Comparison of ENCODE assay signal across 21 cellular contexts in the genomic region with DNA sequence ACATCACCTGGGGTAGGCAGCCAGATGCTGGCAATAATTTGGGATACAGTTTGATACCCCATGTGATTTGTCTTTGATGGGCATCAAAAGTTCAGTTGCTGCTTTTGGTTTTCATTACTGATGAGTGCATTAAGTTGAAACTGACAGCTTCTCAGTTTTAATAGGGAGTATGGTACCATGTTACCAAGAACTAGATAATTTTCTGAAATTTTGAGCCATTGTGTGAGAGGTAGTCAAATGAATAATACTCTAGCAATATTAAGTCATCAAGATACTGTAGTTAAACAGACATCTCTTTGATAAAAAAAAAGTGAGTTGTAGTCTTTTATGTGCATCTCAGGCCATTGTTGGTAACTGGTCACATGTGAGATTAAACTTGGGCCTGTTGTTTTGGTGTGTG.
A peak's percentile ranks its signal among the peaks of the same experiment; 100 is the strongest.
DNase-seq lines count a peak whose midpoint lies in the region; ATAC-seq and TF ChIP-seq lines count a peak whose summit lies in the region.
"Had no signal": no experiment of that assay in that cellular context is flagged by ENCODE, and none has a peak within 500 bp of the region (broad histone marks: within the 10 kb centered on the region; RNA-seq: fewer than 3 reads in every experiment).

No MANE protein-coding gene starts in this region.

- peak; percentile 34 for ATAC-seq in activated CD8-positive, alpha-beta T cell treated with anti-CD3 and anti-CD28 coated beads for 36 hours
- no peak for ATAC-seq in activated CD8-positive, alpha-beta T cell treated with anti-CD3 and anti-CD28 coated beads, Interleukin-2, amount 10 ng/mL, durations not matched to agents 7 days and 5 days
- ATAC-seq in activated T-helper 17 cell treated with anti-CD3 and anti-CD28 coated beads, Interleukin-2, amount 50 U/mL, for 72 hours (replicated peaks) = peak; percentile 71
- ATAC-seq in HG02642 (IDR thresholded peaks at IDR 0.05; ENCODE audit: poor library complexity, unreplicated experiment) (no peak), esophagus mucosa (no peak)

- no peaks in the 10 kb centered on the region for H3K27me3 Mint-ChIP-seq in activated CD8-positive, alpha-beta T cell treated with anti-CD3 and anti-CD28 coated beads for 36 hours
- no peaks in the 10 kb centered on the region for H3K27me3 Mint-ChIP-seq in activated CD8-positive, alpha-beta T cell treated with anti-CD3 and anti-CD28 coated beads, Interleukin-2, amount 10 ng/mL, durations not matched to agents 7 days and 5 days (ENCODE audit: low read depth)
- H3K27me3 Mint-ChIP-seq in activated T-helper 17 cell treated with anti-CD3 and anti-CD28 coated beads, Interleukin-2, amount 50 U/mL, for 72 hours = peaks cover 4% of the 10 kb centered on the region
- H3K27me3 Mint-ChIP-seq in glutamatergic neuron (ENCODE audit: unreplicated experiment) = peaks cover 2% of the 10 kb centered on the region
- H3K27me3 Mint-ChIP-seq: CD4-positive, alpha-beta T cell had no signal

- H3K36me3 Mint-ChIP-seq in activated CD8-positive, alpha-beta T cell treated with anti-CD3 and anti-CD28 coated beads for 36 hours (ENCODE audit: low read depth) = no peaks in the 10 kb centered on the region
- no peaks in the 10 kb centered on the region for H3K36me3 Mint-ChIP-seq in activated CD8-positive, alpha-beta T cell treated with anti-CD3 and anti-CD28 coated beads, Interleukin-2, amount 10 ng/mL, durations not matched to agents 7 days and 5 days (ENCODE audit: low read depth)
- H3K36me3 Mint-ChIP-seq in activated T-helper 17 cell treated with anti-CD3 and anti-CD28 coated beads, Interleukin-2, amount 50 U/mL, for 72 hours (ENCODE audit: low read depth) = no peaks in the 10 kb centered on the region
- H3K36me3 Mint-ChIP-seq in glutamatergic neuron (ENCODE audit: unreplicated experiment) = peaks cover 6% of the 10 kb centered on the region

- POLR2A ChIA-PET in activated CD8-positive, alpha-beta T cell treated with anti-CD3 and anti-CD28 coated beads for 36 hours (lab: Charles Lee) = interaction anchor here (1.3 kb wide), 1 partner anchor 13 kb away, joined by 3 read pairs; no protein-coding TSS in a partner anchor
- POLR2A ChIA-PET in activated CD8-positive, alpha-beta T cell treated with anti-CD3 and anti-CD28 coated beads, Interleukin-2, amount 10 ng/mL, durations not matched to agents 7 days and 5 days (lab: Charles Lee) = interaction anchor here (0.6 kb wide), 1 partner anchor 163 kb away, joined by 3 read pairs; no protein-coding TSS in a partner anchor

- DNase-seq in activated CD8-positive, alpha-beta T cell treated with anti-CD3 and anti-CD28 coated beads for 36 hours = no peak
- no peak for DNase-seq in activated CD8-positive, alpha-beta T cell treated with anti-CD3 and anti-CD28 coated beads, Interleukin-2, amount 10 ng/mL, durations not matched to agents 7 days and 5 days
- DNase-seq in glutamatergic neuron (no peak), OCI-M2 (lab: John Stamatoyannopoulos, UW; ENCODE audit: unreplicated experiment) (no peak), NCI-H1092 treated with DMSO at 0.1 percent for 48 hours (lab: John Stamatoyannopoulos, UW) (no peak)
- DNase-seq: CD4-positive, alpha-beta T cell; DMS153; GF-D8; H7; KBM-7; MV-4-11; NCI-H1417; NCI-H187; NCI-H2107; NCI-H2227 treated with DMSO at 0.1 percent for 48 hours; NCI-H510A treated with DMSO at 0.1 percent for 48 hours; NCI-H774; Right ventricle myocardium superior had no signal

- no peaks in the 10 kb centered on the region for H3K9me3 Mint-ChIP-seq in activated CD8-positive, alpha-beta T cell treated with anti-CD3 and anti-CD28 coated beads for 36 hours
- peaks cover 4% of the 10 kb centered on the region for H3K9me3 Mint-ChIP-seq in activated CD8-positive, alpha-beta T cell treated with anti-CD3 and anti-CD28 coated beads, Interleukin-2, amount 10 ng/mL, durations not matched to agents 7 days and 5 days (ENCODE audit: insufficient read depth)
- no peaks in the 10 kb centered on the region for H3K9me3 Mint-ChIP-seq in activated T-helper 17 cell treated with anti-CD3 and anti-CD28 coated beads, Interleukin-2, amount 50 U/mL, for 72 hours
- H3K9me3 Mint-ChIP-seq in glutamatergic neuron (ENCODE audit: unreplicated experiment) = peaks cover 5% of the 10 kb centered on the region
- H3K9me3 Mint-ChIP-seq: CD4-positive, alpha-beta T cell had no signal

- no peak overlapping the region for H3K27ac Mint-ChIP-seq in activated CD8-positive, alpha-beta T cell treated with anti-CD3 and anti-CD28 coated beads for 36 hours
- H3K27ac Mint-ChIP-seq in activated CD8-positive, alpha-beta T cell treated with anti-CD3 and anti-CD28 coated beads, Interleukin-2, amount 10 ng/mL, durations not matched to agents 7 days and 5 days = no peak overlapping the region
- no peak overlapping the region for H3K27ac Mint-ChIP-seq in activated T-helper 17 cell treated with anti-CD3 and anti-CD28 coated beads, Interleukin-2, amount 50 U/mL, for 72 hours
- H3K27ac Mint-ChIP-seq in glutamatergic neuron (ENCODE audit: unreplicated experiment) = no peak overlapping the region
- H3K27ac Mint-ChIP-seq: CD4-positive, alpha-beta T cell had no signal

- CTCF ChIA-PET in activated CD8-positive, alpha-beta T cell treated with anti-CD3 and anti-CD28 coated beads for 36 hours (lab: Charles Lee) = interaction anchor here (0.8 to 1.0 kb wide), 2 partner anchors 15 to 16 kb away, joined by 3 to 4 read pairs; no protein-coding TSS in a partner anchor
- CTCF ChIA-PET in activated CD8-positive, alpha-beta T cell treated with anti-CD3 and anti-CD28 coated beads, Interleukin-2, amount 10 ng/mL, durations not matched to agents 7 days and 5 days (lab: Charles Lee) = interaction anchor here (1.0 kb wide), 1 partner anchor 84 kb away, joined by 3 read pairs; no protein-coding TSS in a partner anchor

- H3K4me1 Mint-ChIP-seq in activated CD8-positive, alpha-beta T cell treated with anti-CD3 and anti-CD28 coated beads for 36 hours (ENCODE audit: low read depth) = peaks cover 18% of the 10 kb centered on the region
- peaks cover 9% of the 10 kb centered on the region for H3K4me1 Mint-ChIP-seq in activated CD8-positive, alpha-beta T cell treated with anti-CD3 and anti-CD28 coated beads, Interleukin-2, amount 10 ng/mL, durations not matched to agents 7 days and 5 days (ENCODE audit: low read depth)
- peaks cover 9% of the 10 kb centered on the region for H3K4me1 Mint-ChIP-seq in activated T-helper 17 cell treated with anti-CD3 and anti-CD28 coated beads, Interleukin-2, amount 50 U/mL, for 72 hours
- peaks cover 7% of the 10 kb centered on the region for H3K4me1 Mint-ChIP-seq in glutamatergic neuron (ENCODE audit: low read depth, unreplicated experiment)

- TF ChIP-seq CTCF in activated CD8-positive, alpha-beta T cell treated with anti-CD3 and anti-CD28 coated beads for 36 hours (IDR thresholded peaks at IDR 0.05) = no peak
- no peak for TF ChIP-seq CTCF in glutamatergic neuron (IDR thresholded peaks at IDR 0.05; ENCODE audit: partially characterized antibody, unreplicated experiment)

- intact Hi-C loops in activated CD8-positive, alpha-beta T cell treated with anti-CD3 and anti-CD28 coated beads for 36 hours (cut with micrococcal nuclease) = loop anchor here (1.0 kb wide), 1 partner anchor 15 kb away; no protein-coding TSS in a partner anchor

- no peak overlapping the region for H3K4me3 Mint-ChIP-seq in activated CD8-positive, alpha-beta T cell treated with anti-CD3 and anti-CD28 coated beads for 36 hours
- no peak overlapping the region for H3K4me3 Mint-ChIP-seq in activated CD8-positive, alpha-beta T cell treated with anti-CD3 and anti-CD28 coated beads, Interleukin-2, amount 10 ng/mL, durations not matched to agents 7 days and 5 days
- H3K4me3 Mint-ChIP-seq in activated T-helper 17 cell treated with anti-CD3 and anti-CD28 coated beads, Interleukin-2, amount 50 U/mL, for 72 hours = no peak overlapping the region
- H3K4me3 Mint-ChIP-seq in glutamatergic neuron (ENCODE audit: unreplicated experiment) = peak overlapping the region; percentile 81
- H3K4me3 Mint-ChIP-seq: CD4-positive, alpha-beta T cell had no signal

Comparison
In these comparisons a context has a peak if more than half of its experiments do, and no peak if none do; other contexts are left out.
1. ATAC-seq: peak in activated CD8-positive, alpha-beta T cell treated with anti-CD3 and anti-CD28 coated beads for 36 hours (single experiment) and activated T-helper 17 cell treated with anti-CD3 and anti-CD28 coated beads, Interleukin-2, amount 50 U/mL, for 72 hours (single experiment); none in activated CD8-positive, alpha-beta T cell treated with anti-CD3 and anti-CD28 coated beads, Interleukin-2, amount 10 ng/mL, durations not matched to agents 7 days and 5 days (single experiment), HG02642 (single experiment) and esophagus mucosa (single experiment).